In genomic region chr11:11952036-11952435, GRCh38 we compare ENCODE assay signal across 15 cellular contexts.
"Had no signal": no experiment of that assay in that cellular context is flagged by ENCODE, and none has a peak within 500 bp of the region (broad histone marks: within the 10 kb centered on the region; RNA-seq: fewer than 3 reads in every experiment).

No MANE protein-coding gene starts in this region.

- H3K27ac ChIP-seq: epithelial cell of prostate, pancreas, sigmoid colon, spleen, thoracic aorta, upper lobe of right lung, VCaP had no signal

- H3K4me1 ChIP-seq: pancreas, spleen, upper lobe of right lung had no signal

- H3K9me3 Mint-ChIP-seq: brain had no signal

- H3K27me3 Mint-ChIP-seq: brain had no signal

- H3K9me3 ChIP-seq: pancreas, sigmoid colon, spleen, thoracic aorta, upper lobe of right lung had no signal

- H3K4me3 Mint-ChIP-seq: brain had no signal

- H3K4me3 ChIP-seq: pancreas, sigmoid colon, spleen, thoracic aorta, upper lobe of right lung had no signal

- H3K27me3 ChIP-seq: pancreas, sigmoid colon, spleen, upper lobe of right lung had no signal

- ATAC-seq: pancreas, upper lobe of right lung had no signal

- DNase-seq: activated CD4-positive, alpha-beta T cell treated with anti-CD3 and anti-CD28 coated beads for 4 hours; activated CD8-positive, alpha-beta memory T cell treated with anti-CD3 and anti-CD28 coated beads, Interleukin-2, amount 50 U/mL, for 48 hours; activated naive CD4-positive, alpha-beta T cell treated with anti-CD3 and anti-CD28 coated beads, Interleukin-2, amount 50 U/mL, for 16 hours; effector CD8-positive, alpha-beta T cell; foreskin melanocyte; kidney glomerular epithelial cell; mesendoderm; pancreas; sigmoid colon; spleen; upper lobe of right lung had no signal
